In genomic region chr7:116801092-116801710, GRCh38 we compare ENCODE assay signal across 14 cellular contexts.
DNase-seq lines count a peak whose midpoint lies in the region; FAIRE-seq and TF ChIP-seq lines count a peak whose summit lies in the region.
"Had no signal": no experiment of that assay in that cellular context is flagged by ENCODE, and none has a peak within 500 bp of the region (broad histone marks: within the 10 kb centered on the region; RNA-seq: fewer than 3 reads in every experiment).

No MANE protein-coding gene starts in this region.

- H3K9me3 ChIP-seq in HEK293 (ENCODE audit: control insufficient read depth, insufficient read depth, low read depth, low read length): no peaks in the 10 kb centered on the region
- H3K9me3 ChIP-seq: BLaER1 had no signal

- H3K27me3 Mint-ChIP-seq in activated T-helper 1 cell treated with anti-CD3 and anti-CD28 coated beads, Interleukin-12 subunit alpha, Interleukin-12 subunit beta, Interleukin-2, Interleukin-4 antibody, amounts not matched to agents 30 ng/mL and 10 ng/mL and 1 ng/mL, durations not matched to agents 14 hours and 24 hours and 36 hours (ENCODE audit: insufficient read depth): peaks cover 10% of the 10 kb centered on the region

- peak overlapping the region; percentile 3 for H3K27ac Mint-ChIP-seq in activated T-helper 1 cell treated with anti-CD3 and anti-CD28 coated beads, Interleukin-12 subunit alpha, Interleukin-12 subunit beta, Interleukin-2, Interleukin-4 antibody, amounts not matched to agents 30 ng/mL and 10 ng/mL and 1 ng/mL, durations not matched to agents 14 hours and 24 hours and 36 hours

- H3K27ac ChIP-seq in ACC112 (ENCODE audit: low read depth, low read length): peak overlapping the region; percentile 48
- no peak overlapping the region for H3K27ac ChIP-seq in HEK293 (ENCODE audit: extremely low read depth, low read depth, low read length)
- H3K27ac ChIP-seq: BLaER1, KMS-11, parathyroid adenoma had no signal

- no peak overlapping the region for H3K4me3 Mint-ChIP-seq in activated T-helper 1 cell treated with anti-CD3 and anti-CD28 coated beads, Interleukin-12 subunit alpha, Interleukin-12 subunit beta, Interleukin-2, Interleukin-4 antibody, amounts not matched to agents 30 ng/mL and 10 ng/mL and 1 ng/mL, durations not matched to agents 14 hours and 24 hours and 36 hours

- H3K36me3 ChIP-seq in ACC112 (ENCODE audit: insufficient read depth, low read length): peaks cover 2% of the 10 kb centered on the region; the same call in 1 of the 2 replicates
- peaks cover 0 to 3% of the 10 kb centered on the region in 2 experiments; a peak in 1 of 3 replicates for H3K36me3 ChIP-seq in HEK293 (ENCODE audit: control insufficient read depth in 2 of 2, insufficient read depth in 1 of 2, low read length in 2 of 2)
- H3K36me3 ChIP-seq: BLaER1 had no signal

- no peak for DNase-seq in activated T-helper 1 cell treated with anti-CD3 and anti-CD28 coated beads, Interleukin-12 subunit alpha, Interleukin-12 subunit beta, Interleukin-2, Interleukin-4 antibody, amounts not matched to agents 30 ng/mL and 10 ng/mL and 1 ng/mL, durations not matched to agents 14 hours and 24 hours and 36 hours (ENCODE audit: low spot score)
- DNase-seq in iris pigment epithelial cell (ENCODE audit: low read depth) (peak; percentile 92), KG1 (lab: John Stamatoyannopoulos, UW) (no peak), SK-N-DZ (ENCODE audit: low spot score) (no peak), GM19239 (ENCODE audit: insufficient read length, low spot score) (no peak), NCI-H1694 (lab: John Stamatoyannopoulos, UW) (no peak)
- DNase-seq: activated T-cell treated with anti-CD3 and anti-CD28 coated beads, Interleukin-2, amount 50 U/mL, for 48 hours; NCI-H748 treated with DMSO at 0.1 percent for 48 hours had no signal

- H3K9me3 Mint-ChIP-seq in activated T-helper 1 cell treated with anti-CD3 and anti-CD28 coated beads, Interleukin-12 subunit alpha, Interleukin-12 subunit beta, Interleukin-2, Interleukin-4 antibody, amounts not matched to agents 30 ng/mL and 10 ng/mL and 1 ng/mL, durations not matched to agents 14 hours and 24 hours and 36 hours: no peaks in the 10 kb centered on the region

- H3K4me3 ChIP-seq in ACC112 (ENCODE audit: low read depth, low read length) (no peak overlapping the region), HEK293 (ENCODE audit: low read depth, low read length) (no peak overlapping the region)
- H3K4me3 ChIP-seq: BLaER1 had no signal

- TF ChIP-seq CTCF in HEK293 (tag by site-specific recombination; IDR thresholded peaks at IDR 0.05): no peak

- peaks cover 16% of the 10 kb centered on the region for H3K4me1 Mint-ChIP-seq in activated T-helper 1 cell treated with anti-CD3 and anti-CD28 coated beads, Interleukin-12 subunit alpha, Interleukin-12 subunit beta, Interleukin-2, Interleukin-4 antibody, amounts not matched to agents 30 ng/mL and 10 ng/mL and 1 ng/mL, durations not matched to agents 14 hours and 24 hours and 36 hours (ENCODE audit: low read depth)

- peaks cover 40% of the 10 kb centered on the region for H3K4me1 ChIP-seq in ACC112 (ENCODE audit: control insufficient read depth, insufficient read depth, low read length, unreplicated experiment)
- H3K4me1 ChIP-seq in HEK293 (ENCODE audit: control insufficient read depth, insufficient read depth, low read length): peaks cover 15% of the 10 kb centered on the region
- H3K4me1 ChIP-seq: BLaER1, parathyroid adenoma had no signal

- intact Hi-C loops in activated T-helper 1 cell treated with anti-CD3 and anti-CD28 coated beads, Interleukin-12 subunit alpha, Interleukin-12 subunit beta, Interleukin-2, Interleukin-4 antibody, amounts not matched to agents 30 ng/mL and 10 ng/mL and 1 ng/mL, durations not matched to agents 14 hours and 24 hours and 36 hours (cut with micrococcal nuclease): loop anchor here (5.0 to 10.0 kb wide), 2 partner anchors 564 to 666 kb away; no protein-coding TSS in a partner anchor

- H3K27me3 ChIP-seq in ACC112 (ENCODE audit: insufficient read depth, low read length): no peaks in the 10 kb centered on the region
- H3K27me3 ChIP-seq: BLaER1 had no signal

- H2AFZ ChIP-seq in ACC112 (ENCODE audit: low read length, unreplicated experiment): no peak overlapping the region
- H2AFZ ChIP-seq: parathyroid adenoma had no signal

- CTCF ChIA-PET in HEK293 (lab: Yijun Ruan, JAX): interaction anchor here (0.6 to 0.9 kb wide), 9 partner anchors 9 to 663 kb away, joined by 3 to 6 read pairs (median 3); no protein-coding TSS in a partner anchor

- H3K79me2 ChIP-seq in ACC112 (ENCODE audit: control insufficient read depth, insufficient read depth, low read length, unreplicated experiment): no peaks in the 10 kb centered on the region
- H3K79me2 ChIP-seq: parathyroid adenoma had no signal

- no peak for FAIRE-seq in GM19239 (lab: Jason Lieb, UNC)
- FAIRE-seq: islet of Langerhans had no signal

- POLR2A ChIA-PET in HEK293 (lab: Yijun Ruan, JAX): no interaction called here

- no peaks in the 10 kb centered on the region for H3K36me3 Mint-ChIP-seq in activated T-helper 1 cell treated with anti-CD3 and anti-CD28 coated beads, Interleukin-12 subunit alpha, Interleukin-12 subunit beta, Interleukin-2, Interleukin-4 antibody, amounts not matched to agents 30 ng/mL and 10 ng/mL and 1 ng/mL, durations not matched to agents 14 hours and 24 hours and 36 hours (ENCODE audit: low read depth)

TF ChIP-seq in HEK293, 187 proteins besides CTCF, POLR2A, EP300 and RAD21 (continues in another document):
- TF ChIP-seq ZNF623 (tag by site-specific recombination; IDR thresholded peaks at IDR 0.05) (no peak), ZNF518A (tag by site-specific recombination; conservative IDR thresholded peaks at IDR 0.05; ENCODE audit: low read depth) (no peak), ZNF664 (tag by site-specific recombination; IDR thresholded peaks at IDR 0.05) (peak; percentile 57; the same call in 1 of the 2 replicates), TRIM28 (IDR thresholded peaks at IDR 0.05; ENCODE audit: borderline replicate concordance, low read length) (no peak), HIC1 (tag by site-specific recombination; IDR thresholded peaks at IDR 0.05) (0 out of 2 replicates have a peak, but pooled peaks have one; percentile 31)
